1 cellular context compared by ENCODE assay signal in the genomic region with DNA sequence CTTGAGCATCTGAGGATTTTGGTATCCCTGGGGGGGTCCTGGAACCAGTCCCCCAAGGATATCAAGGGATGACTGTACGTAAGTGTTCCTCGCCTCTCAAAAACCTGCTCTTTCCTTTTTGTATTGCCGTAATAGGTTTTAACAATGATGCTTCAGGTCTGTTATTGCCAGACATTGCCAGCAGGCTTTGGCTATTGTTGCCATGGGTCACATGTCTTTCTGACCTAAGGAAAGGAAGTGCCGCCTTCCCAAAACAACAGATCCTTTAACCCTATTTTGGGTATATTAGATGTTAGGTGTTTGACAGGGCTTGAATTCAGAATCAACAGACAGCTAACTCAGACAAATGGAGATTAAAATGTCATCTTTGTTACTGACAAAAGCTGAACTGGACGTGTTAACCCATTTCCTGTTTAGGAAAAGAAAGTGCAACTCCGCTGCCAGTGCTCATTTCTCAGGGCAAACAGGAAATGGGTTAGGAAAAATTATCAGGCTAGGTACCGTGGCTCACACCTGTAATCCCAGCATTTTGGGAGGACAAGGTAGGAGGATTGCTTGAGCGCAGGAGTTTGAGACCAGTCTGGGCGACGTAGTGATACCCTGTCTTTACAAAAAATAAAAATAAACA.
A peak's percentile ranks its signal among the peaks of the same experiment; 100 is the strongest.
TF ChIP-seq lines count a peak whose summit lies in the region.

No MANE protein-coding gene starts in this region.

TF ChIP-seq in GM12878, 131 proteins besides CTCF, POLR2A, EP300 and RAD21:
- TF ChIP-seq IKZF2 (IDR thresholded peaks at IDR 0.05): peak in 1 of 2 experiments; percentile 13; a peak in 1 of 4 replicates
- TF ChIP-seq BRCA1 (IDR thresholded peaks at IDR 0.05; ENCODE audit: low read depth, low read length): no peak
